In the genomic region with DNA sequence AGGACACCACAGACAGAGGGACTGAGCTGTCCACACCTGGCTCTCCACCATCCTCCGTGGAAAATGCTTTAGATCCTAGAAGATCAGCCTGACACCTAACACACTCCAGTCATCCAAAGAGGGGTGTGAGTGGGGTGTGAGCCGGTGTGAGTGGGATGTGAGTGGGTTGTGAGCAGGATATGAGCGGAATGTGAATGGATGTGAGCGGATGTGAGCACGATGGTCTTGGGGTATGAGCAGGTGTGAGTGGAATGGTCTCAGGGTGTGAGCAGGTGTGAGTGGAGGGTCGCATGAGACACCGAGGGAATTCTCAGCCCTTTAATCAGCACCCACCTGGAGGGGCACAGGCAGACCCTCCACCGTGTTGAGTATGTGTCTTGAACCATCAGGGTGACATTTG, we compare ENCODE assay signal across 28 cellular contexts. TPM values are rescaled to one million over a fixed set of nuclear protein-coding genes. Genes with fewer than 3 reads are reported as not detected.
"Had no signal": no experiment of that assay in that cellular context is flagged by ENCODE, and none has a peak within 500 bp of the region (broad histone marks: within the 10 kb centered on the region; RNA-seq: fewer than 3 reads in every experiment).

No MANE protein-coding gene starts in this region.

- H3K9me3 Mint-ChIP-seq: IgD-negative memory B cell; T-cell; T-helper 1 cell treated with Interleukin-12 subunit alpha and Interleukin-12 subunit beta and Interleukin-4 antibody, amounts not matched to agents 30 μg/mL and 1 μg/mL, for 36 hours had no signal

- H3K27ac Mint-ChIP-seq: IgD-negative memory B cell; T-cell; T-helper 1 cell treated with Interleukin-12 subunit alpha and Interleukin-12 subunit beta and Interleukin-4 antibody, amounts not matched to agents 30 μg/mL and 1 μg/mL, for 36 hours had no signal

- H3K4me1 Mint-ChIP-seq: IgD-negative memory B cell, T-cell had no signal

- H3K36me3 Mint-ChIP-seq: IgD-negative memory B cell, T-cell had no signal

- H3K9me3 ChIP-seq: SK-N-SH had no signal

- H3K9ac ChIP-seq: SK-N-SH had no signal

- H3K9me2 ChIP-seq: SK-N-SH had no signal

- H3K4me2 ChIP-seq: SK-N-SH had no signal

- ATAC-seq: Panc1, PC-3, T-cell had no signal

- H3K27ac ChIP-seq: RWPE1 had no signal

- DNase-seq: KBM-7; NCI-H1092; NCI-H1105 treated with DMSO at 0.1 percent for 48 hours; NCI-H1417 treated with DMSO at 0.1 percent for 48 hours; NCI-H146; NCI-H1694 treated with DMSO at 0.1 percent for 48 hours; NCI-H2029; NCI-H2081 treated with DMSO at 0.1 percent for 48 hours; NCI-H2171; NCI-H226; NCI-H446; NCI-H510A; NCI-H524 treated with DMSO at 0.1 percent for 48 hours; NCI-H69; NCI-H774; NK-92 treated with Interleukin-12 subunit alpha and Interleukin-12 subunit beta, amount 100 ng/mL, for 24 hours; PC-3; SHP77; SK-N-SH; SW 1271; T-cell had no signal

- H3K4me3 Mint-ChIP-seq: IgD-negative memory B cell; T-cell; T-helper 1 cell treated with Interleukin-12 subunit alpha and Interleukin-12 subunit beta and Interleukin-4 antibody, amounts not matched to agents 30 μg/mL and 1 μg/mL, for 36 hours had no signal

RNA-seq across cellular contexts. Expression of gene TCP10L, which starts 0.9 kb away (rescaled TPM):
- total RNA-seq: LHCN-M2, MCF 10A, SK-MEL-5 had no signal
